ENCODE assay signal across 8 cellular contexts in the genomic region with DNA sequence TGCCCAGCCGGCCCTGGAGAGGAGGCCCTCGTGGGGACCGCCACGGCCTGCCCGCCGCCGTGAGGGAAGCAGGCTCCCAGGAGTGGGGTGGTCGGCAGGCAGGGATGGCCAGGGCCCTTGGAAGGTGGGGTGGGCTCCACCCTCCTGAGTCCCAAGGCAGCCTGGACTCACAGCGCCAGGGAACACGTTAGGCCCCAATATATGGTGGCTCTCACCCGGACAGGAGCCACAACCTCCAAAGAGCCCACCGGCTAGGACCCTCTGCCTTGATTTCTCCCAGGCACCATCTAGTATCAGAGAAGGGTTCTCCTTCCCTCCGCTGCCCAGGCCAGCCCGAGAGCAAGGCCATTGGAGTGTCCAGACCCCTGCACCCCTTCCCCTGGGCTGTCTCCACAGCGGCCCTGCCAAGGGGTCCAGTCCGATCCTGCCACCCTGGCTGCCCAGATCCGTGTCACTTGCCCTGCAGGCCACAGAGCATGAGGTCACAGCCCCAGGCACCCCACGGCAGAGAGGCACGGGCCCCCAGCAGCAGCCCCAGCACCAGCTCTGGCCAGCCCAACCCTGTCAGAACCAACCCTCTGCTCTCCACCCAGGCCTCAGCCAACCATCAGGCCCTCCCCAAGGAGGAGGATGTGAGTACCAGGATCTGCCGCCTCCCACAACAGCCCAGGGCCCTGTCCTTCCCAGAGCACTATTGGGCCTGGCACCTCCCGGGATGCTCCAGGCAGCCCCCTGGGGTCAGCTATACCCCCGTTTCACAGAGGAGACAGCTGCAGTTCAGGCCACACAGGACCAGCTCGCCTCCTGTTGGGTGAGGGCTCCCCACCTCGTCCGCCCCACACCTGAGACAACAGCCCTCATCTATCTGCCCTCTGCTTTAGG. TPM values are rescaled to one million over a fixed set of nuclear protein-coding genes. Genes with fewer than 3 reads are reported as not detected.
DNase-seq lines count a peak whose midpoint lies in the region; ATAC-seq and TF ChIP-seq lines count a peak whose summit lies in the region.

No MANE protein-coding gene starts in this region.

- H3K27ac ChIP-seq in CD4-positive, alpha-beta memory T cell (ENCODE audit: low read depth, low read length) = peak overlapping the region; percentile 49

- no peaks in the 10 kb centered on the region for H3K36me3 ChIP-seq in CD4-positive, alpha-beta memory T cell (ENCODE audit: insufficient read depth, low read length)

- H3K27me3 ChIP-seq in CD4-positive, alpha-beta memory T cell (ENCODE audit: insufficient read depth, low read length) = no peaks in the 10 kb centered on the region

- peaks cover 0 to 13% of the 10 kb centered on the region in 2 donors for H3K36me3 Mint-ChIP-seq in CD4-positive, alpha-beta memory T cell
- peaks cover 3% of the 10 kb centered on the region for H3K36me3 Mint-ChIP-seq in neural crest cell (ENCODE audit: low read depth)

- H3K27me3 Mint-ChIP-seq in CD4-positive, alpha-beta memory T cell = no peaks in the 10 kb centered on the region
- no peaks in the 10 kb centered on the region for H3K27me3 Mint-ChIP-seq in neural crest cell (ENCODE audit: low read depth)

- CTCF ChIA-PET in CD4-positive, alpha-beta memory T cell (lab: Charles Lee; ENCODE audit: partially characterized antibody) = interaction anchor here (0.7 to 2.1 kb wide), 3 partner anchors 8 to 125 kb away, joined by 4 to 9 read pairs (median 4); no protein-coding TSS in a partner anchor

- no peak for TF ChIP-seq CTCF in neural crest cell (conservative IDR thresholded peaks at IDR 0.05)

- H3K4me1 Mint-ChIP-seq in CD4-positive, alpha-beta memory T cell = peaks cover 24 to 61% (median 43%) of the 10 kb centered on the region in 4 donors
- H3K4me1 Mint-ChIP-seq in neural crest cell = peaks cover 17% of the 10 kb centered on the region

- peak overlapping the region; percentile 67 to 92 (median 81) for H3K4me3 Mint-ChIP-seq in CD4-positive, alpha-beta memory T cell
- peak overlapping the region; percentile 38 for H3K4me3 Mint-ChIP-seq in neural crest cell

- POLR2A ChIA-PET in CD4-positive, alpha-beta memory T cell (lab: Charles Lee; ENCODE audit: partially characterized antibody) = interaction anchor here (0.6 to 3.1 kb wide), 11 partner anchors 11 to 125 kb away, joined by 3 to 25 read pairs (median 4); a partner anchor contains a TSS

- peak overlapping the region in 1 of 2 donors; percentile 41 for H3K4me3 ChIP-seq in CD4-positive, alpha-beta memory T cell (ENCODE audit: low read length in 2 of 2)
- H3K4me3 ChIP-seq in Jurkat, Clone E6-1 (ENCODE audit: low read length) = peak overlapping the region; percentile 50

- DNase-seq in CD4-positive, alpha-beta memory T cell = peak in 2 of 5 donors; percentile 26 to 55
- no peak for DNase-seq in Jurkat, Clone E6-1 (ENCODE audit: low read depth, low spot score)
- DNase-seq in effector CD8-positive, alpha-beta T cell (lab: John Stamatoyannopoulos, UW) = peak; percentile 41
- DNase-seq in neural crest cell (ENCODE audit: low read depth, low spot score) = no peak

- intact Hi-C loops in CD4-positive, alpha-beta memory T cell (cut with micrococcal nuclease) = loop anchor here (1.0 to 2.0 kb wide), 6 partner anchors 17 to 283 kb away; a partner anchor contains a TSS

- H3K9me3 ChIP-seq in CD4-positive, alpha-beta memory T cell (ENCODE audit: control insufficient read depth in 1 of 2, low read length in 2 of 2) = no peaks in the 10 kb centered on the region

- peak overlapping the region; percentile 83 to 95 (median 87) for H3K27ac Mint-ChIP-seq in CD4-positive, alpha-beta memory T cell
- H3K27ac Mint-ChIP-seq in neural crest cell (ENCODE audit: unreplicated experiment) = no peak overlapping the region

- H3K9me3 Mint-ChIP-seq in CD4-positive, alpha-beta memory T cell = no peaks in the 10 kb centered on the region
- H3K9me3 Mint-ChIP-seq in neural crest cell = no peaks in the 10 kb centered on the region

- peaks cover 63% of the 10 kb centered on the region for H3K4me1 ChIP-seq in CD4-positive, alpha-beta memory T cell (ENCODE audit: insufficient read depth, low read length)

- ATAC-seq in GM21529 (IDR thresholded peaks at IDR 0.05; ENCODE audit: unreplicated experiment) = no peak
- ATAC-seq in GM21526 (IDR thresholded peaks at IDR 0.05; ENCODE audit: low FRiP score, unreplicated experiment) = no peak
- no peak for ATAC-seq in HG03039 (IDR thresholded peaks at IDR 0.05; ENCODE audit: unreplicated experiment)
- no peak for ATAC-seq in GM19452 (IDR thresholded peaks at IDR 0.05; ENCODE audit: unreplicated experiment)

RNA-seq across cellular contexts. Expression of a gene that starts 1.1 kb away (rescaled TPM):
- total RNA-seq in CD4-positive, alpha-beta memory T cell = 10 to 100 TPM; 40.3 to 43.0 TPM
- 1 to 10 TPM in 1 of 2 donors, under 1 TPM in 1; 0.67 to 6.0 TPM for polyA plus RNA-seq in CD4-positive, alpha-beta memory T cell
- 19.8 TPM for polyA plus RNA-seq in Jurkat, Clone E6-1 (2012; ENCODE audit: insufficient read depth, insufficient read length)
- total RNA-seq in neural crest cell = 36.4 and 38.2 TPM in 2 replicates

RNA-seq across cellular contexts. Expression of a gene that starts 16.7 kb away (rescaled TPM):
- 10 to 100 TPM; 27.9 to 29.2 TPM for total RNA-seq in CD4-positive, alpha-beta memory T cell
- 10 to 100 TPM; 58.6 to 59.2 TPM for polyA plus RNA-seq in CD4-positive, alpha-beta memory T cell
- polyA plus RNA-seq in Jurkat, Clone E6-1 (2012; ENCODE audit: insufficient read depth, insufficient read length) = 141 TPM
- total RNA-seq in neural crest cell = 80.4 and 84.6 TPM in 2 replicates

RNA-seq across cellular contexts. Expression of a gene that starts 28.1 kb away (rescaled TPM):
- total RNA-seq in CD4-positive, alpha-beta memory T cell = 10 to 100 TPM; 72.2 to 73.5 TPM
- polyA plus RNA-seq in CD4-positive, alpha-beta memory T cell = 10 to 100 TPM; 22.7 to 40.5 TPM
- 56.7 TPM for polyA plus RNA-seq in Jurkat, Clone E6-1 (2012; ENCODE audit: insufficient read depth, insufficient read length)
- total RNA-seq in neural crest cell = 56.4 and 62.0 TPM in 2 replicates

RNA-seq across cellular contexts. Expression of a gene that starts 43.4 kb away (rescaled TPM):
- 10 to 100 TPM; 34.9 to 35.4 TPM for total RNA-seq in CD4-positive, alpha-beta memory T cell
- 10 to 100 TPM; 54.4 to 61.7 TPM for polyA plus RNA-seq in CD4-positive, alpha-beta memory T cell
- 282 TPM for polyA plus RNA-seq in Jurkat, Clone E6-1 (2012; ENCODE audit: insufficient read depth, insufficient read length)
- total RNA-seq in neural crest cell = 233 and 254 TPM in 2 replicates

RNA-seq across cellular contexts. Expression of a gene that starts 48.0 kb away (rescaled TPM):
- 1 to 10 TPM; 5.1 to 7.3 TPM for total RNA-seq in CD4-positive, alpha-beta memory T cell
- polyA plus RNA-seq in CD4-positive, alpha-beta memory T cell = 1 to 10 TPM; 3.4 to 4.1 TPM
- 27.4 TPM for polyA plus RNA-seq in Jurkat, Clone E6-1 (2012; ENCODE audit: insufficient read depth, insufficient read length)
- 22.4 and 25.7 TPM in 2 replicates for total RNA-seq in neural crest cell
